9 cellular contexts compared by ENCODE assay signal in genomic region chr6:88166493-88166900, GRCh38. TPM values are rescaled to one million over a fixed set of nuclear protein-coding genes. Genes with fewer than 3 reads are reported as not detected.
DNase-seq lines count a peak whose midpoint lies in the region; ATAC-seq and TF ChIP-seq lines count a peak whose summit lies in the region.
"Had no signal": no experiment of that assay in that cellular context is flagged by ENCODE, and none has a peak within 500 bp of the region (broad histone marks: within the 10 kb centered on the region; RNA-seq: fewer than 3 reads in every experiment).

No MANE protein-coding gene starts in this region.

- no peak overlapping the region for H3K9ac ChIP-seq in trophoblast cell (ENCODE audit: low read length)

- H3K4me3 ChIP-seq in foreskin fibroblast (ENCODE audit: low read depth in 1 of 2, low read length in 2 of 2) (peak overlapping the region; percentile 31 to 42), trophoblast cell (ENCODE audit: low read depth, low read length) (peak overlapping the region; percentile 64)

- ATAC-seq in HG02678 (IDR thresholded peaks at IDR 0.05; ENCODE audit: unreplicated experiment) (peak; percentile 37), T-helper 17 cell (peak; percentile 30)

- H3K4me3 Mint-ChIP-seq in T-helper 17 cell (peak overlapping the region; percentile 88), HFFc6 (no peak overlapping the region)

- no peak overlapping the region for H3K27ac ChIP-seq in trophoblast cell (ENCODE audit: low read depth, low read length)

- H3K4me1 Mint-ChIP-seq in T-helper 17 cell, result peaks cover 12% of the 10 kb centered on the region
- H3K4me1 Mint-ChIP-seq in HFFc6 (ENCODE audit: low read depth), result peaks cover 5% of the 10 kb centered on the region; the same call in 1 of the 2 replicates

- peaks cover 4 to 15% of the 10 kb centered on the region in 2 experiments for H3K4me1 ChIP-seq in trophoblast cell (ENCODE audit: control insufficient read depth in 1 of 2, insufficient read depth in 2 of 2, low read length in 2 of 2)

- no peak overlapping the region for H4K12ac ChIP-seq in trophoblast cell (ENCODE audit: low read depth, low read length)

- no peaks in the 10 kb centered on the region for H3K36me3 ChIP-seq in trophoblast cell (ENCODE audit: control insufficient read depth in 1 of 2, insufficient read depth in 2 of 2, low read length in 2 of 2)

- peak overlapping the region; percentile 75 for H3K4me2 ChIP-seq in trophoblast cell (ENCODE audit: low read length)

- peak overlapping the region; percentile 67 for H2AFZ ChIP-seq in trophoblast cell (ENCODE audit: insufficient read depth, low read length, poor library complexity)

- H3K9me3 Mint-ChIP-seq in HFFc6, result peaks cover 10% of the 10 kb centered on the region; the same call in 1 of the 2 replicates

- TF ChIP-seq CTCF in foreskin fibroblast (IDR thresholded peaks at IDR 0.05; ENCODE audit: low read depth, low read length) (no peak), HFFc6 (IDR thresholded peaks at IDR 0.05) (no peak)

- no peak overlapping the region for H3K27ac Mint-ChIP-seq in T-helper 17 cell
- no peak overlapping the region for H3K27ac Mint-ChIP-seq in HFFc6

- no peak overlapping the region for H3K4ac ChIP-seq in trophoblast cell (ENCODE audit: low read depth, low read length)

- H2BK120ac ChIP-seq in trophoblast cell (ENCODE audit: insufficient read depth, low read length, poor library complexity), result no peak overlapping the region

- no peak overlapping the region for H3K14ac ChIP-seq in trophoblast cell (ENCODE audit: low read length)

- peaks cover 36% of the 10 kb centered on the region for H3K27me3 ChIP-seq in trophoblast cell (ENCODE audit: insufficient read depth, low read length)

- H3K36me3 Mint-ChIP-seq in T-helper 17 cell (ENCODE audit: low read depth), result peaks cover 4% of the 10 kb centered on the region
- peaks cover 7% of the 10 kb centered on the region; the same call in 1 of the 2 replicates for H3K36me3 Mint-ChIP-seq in HFFc6 (ENCODE audit: low read depth)

- no peak overlapping the region for H4K8ac ChIP-seq in trophoblast cell (ENCODE audit: low read depth, low read length)

- DNase-seq in NCI-H345 treated with DMSO at 0.1 percent for 48 hours (lab: John Stamatoyannopoulos, UW; ENCODE audit: unreplicated experiment) (peak; percentile 15), NCI-H345 (lab: John Stamatoyannopoulos, UW) (no peak), T-helper 17 cell (no peak), foreskin fibroblast (peak in 1 of 2 donors; percentile 16), trophoblast cell (no peak), HFFc6 (no peak), pons (ENCODE audit: low spot score) (no peak)
- DNase-seq: DND-41 had no signal

- H2BK12ac ChIP-seq in trophoblast cell (ENCODE audit: low read length), result no peak overlapping the region

- H3K9me3 ChIP-seq in T-helper 17 cell (ENCODE audit: control insufficient read depth, low read length, poor library complexity, severe bottlenecking) (no peaks in the 10 kb centered on the region), trophoblast cell (ENCODE audit: insufficient read depth, low read depth, low read length) (peaks cover 3% of the 10 kb centered on the region)

- H3K79me1 ChIP-seq in trophoblast cell (ENCODE audit: low read length), result no peaks in the 10 kb centered on the region

- H3K27me3 Mint-ChIP-seq in T-helper 17 cell, result peaks cover 73% of the 10 kb centered on the region
- peaks cover 20% of the 10 kb centered on the region; the same call in 1 of the 2 replicates for H3K27me3 Mint-ChIP-seq in HFFc6 (ENCODE audit: insufficient read depth)

- no peak overlapping the region for H2AK5ac ChIP-seq in trophoblast cell (ENCODE audit: low read length)

- H2BK5ac ChIP-seq in trophoblast cell (ENCODE audit: low read depth, low read length, poor library complexity), result no peak overlapping the region

- no CpG with 5 or more reads among the region's 44 CpGs for WGBS in trophoblast cell (ENCODE audit: extremely low coverage, insufficient coverage, insufficient read length)

- H3K23ac ChIP-seq in trophoblast cell (ENCODE audit: low read length), result no peak overlapping the region

- H3K18ac ChIP-seq in trophoblast cell (ENCODE audit: low read length), result no peak overlapping the region

- no peaks in the 10 kb centered on the region for H3K79me2 ChIP-seq in trophoblast cell (ENCODE audit: control insufficient read depth, insufficient read depth, low read length, poor library complexity)

- H4K91ac ChIP-seq in trophoblast cell (ENCODE audit: low read depth, low read length), result no peak overlapping the region

RNA-seq across cellular contexts. Expression of gene CNR1, which starts 0.3 kb away (rescaled TPM):
- total RNA-seq in T-helper 17 cell, result under 1 TPM in 1 of 2 donors, not detected in 1; 0.07 TPM
- 0.01 and 0.03 TPM in 2 replicates for polyA plus RNA-seq in trophoblast cell (2013)
- total RNA-seq in HFFc6 (2021; fragmentation: NEBNext Ultra II Directional; extraction: Animal tissue kit (Norgen Biotek cat#: 25700)), result not detected
